In genomic region chr1:15153184-15153841, GRCh38 we compare ENCODE assay signal across 9 cellular contexts. TPM values are rescaled to one million over a fixed set of nuclear protein-coding genes. Genes with fewer than 3 reads are reported as not detected.
DNase-seq lines count a peak whose midpoint lies in the region; ATAC-seq and TF ChIP-seq lines count a peak whose summit lies in the region.
"Had no signal": no experiment of that assay in that cellular context is flagged by ENCODE, and none has a peak within 500 bp of the region (broad histone marks: within the 10 kb centered on the region; RNA-seq: fewer than 3 reads in every experiment).

TMEM51 (plus strand) TSS chr1:15153747; CDS start chr1:15215088, 61,341 bp downstream.

- peak within 1 kb of the TSS; percentile 98 for H3K4me2 ChIP-seq in BLaER1

- no peak for TF ChIP-seq CTCF in colonic mucosa (IDR thresholded peaks at IDR 0.05)
- no peak for TF ChIP-seq CTCF in stomach (IDR thresholded peaks at IDR 0.05)

- no peak for ATAC-seq in GM21723 (IDR thresholded peaks at IDR 0.05; ENCODE audit: unreplicated experiment)

- no peak for TF ChIP-seq POLR2A in stomach (IDR thresholded peaks at IDR 0.05)

- H3K27me3 ChIP-seq in BLaER1: peaks cover 52% of the 10 kb centered on the region
- no peaks in the 10 kb centered on the region for H3K27me3 ChIP-seq in HAP-1 (ENCODE audit: low read depth)
- H3K27me3 ChIP-seq in colonic mucosa: no peaks in the 10 kb centered on the region
- peaks cover 0 to 28% (median 8%) of the 10 kb centered on the region in 3 donors for H3K27me3 ChIP-seq in stomach

- DNase-seq in HAP-1 (ENCODE audit: low spot score in 2 of 2): peak; percentile 69 to 89
- DNase-seq in RPMI7951 (ENCODE audit: low read depth): peak; percentile 74
- peak; percentile 86 for DNase-seq in colonic mucosa
- peak; percentile 95 for DNase-seq in left kidney (ENCODE audit: low read depth, low spot score)
- peak; percentile 87 for DNase-seq in stomach
- no peak for DNase-seq in activated CD8-positive, alpha-beta memory T cell treated with anti-CD3 and anti-CD28 coated beads, Interleukin-2, amount 50 U/mL, for 4 hours

- H3K27ac ChIP-seq in BLaER1: no peak within 1 kb of the TSS; the same call in 1 of the 2 replicates
- peak within 1 kb of the TSS; percentile 94 for H3K27ac ChIP-seq in colonic mucosa
- H3K27ac ChIP-seq in stomach: peak within 1 kb of the TSS; percentile 94 to 99 (median 98)
- H3K27ac ChIP-seq: HL-60 had no signal

- H3K4me3 ChIP-seq in BLaER1 (peak within 1 kb of the TSS; percentile 74), HAP-1 (peak within 1 kb of the TSS; percentile 47), colonic mucosa (peak within 1 kb of the TSS; percentile 87), stomach (peak within 1 kb of the TSS; percentile 60 to 95 (median 80))

- 0 to 1% (median 0%) methylated on average over 15 to 56 of the region's 56 CpGs for WGBS in stomach, 5 donors

- H3K9me3 ChIP-seq in BLaER1 (no peaks in the 10 kb centered on the region), HAP-1 (no peaks in the 10 kb centered on the region), colonic mucosa (no peaks in the 10 kb centered on the region), stomach (no peaks in the 10 kb centered on the region)

- intact Hi-C loops in colonic mucosa (cut with DNase I): loop anchor here (5.0 kb wide), 1 partner anchor 119 kb away; no protein-coding TSS in a partner anchor
- intact Hi-C loops in stomach (cut with DNase I; ENCODE audit: low total_unique reads): no loop called here

- H3K9ac ChIP-seq in BLaER1: peak within 1 kb of the TSS; percentile 58; the same call in 1 of the 2 replicates
- H3K9ac ChIP-seq in colonic mucosa (ENCODE audit: low read depth in 2 of 2, low read length in 2 of 2): peak within 1 kb of the TSS; percentile 85 to 91

- in situ Hi-C loops in HAP-1 (cut with MboI; ENCODE audit: low sequenced_read_pairs): no loop called here

- no peak for TF ChIP-seq EP300 in stomach (IDR thresholded peaks at IDR 0.05)

- peaks cover 7% of the 10 kb centered on the region for H4K20me1 ChIP-seq in BLaER1

- H3K4me1 ChIP-seq in BLaER1 (peaks cover 50% of the 10 kb centered on the region), HAP-1 (no peaks in the 10 kb centered on the region), colonic mucosa (peaks cover 17% of the 10 kb centered on the region), stomach (peaks cover 51 to 68% (median 63%) of the 10 kb centered on the region in 4 donors)

- H3K36me3 ChIP-seq in BLaER1 (no peaks in the 10 kb centered on the region), HAP-1 (replicated peaks) (no peaks in the 10 kb centered on the region), colonic mucosa (no peaks in the 10 kb centered on the region), stomach (no peaks in the 10 kb centered on the region)

RNA-seq across cellular contexts. Expression of gene TMEM51, which starts in this region (rescaled TPM):
- 19.9 and 23.4 TPM in 2 replicates for total RNA-seq in RPMI7951 (2014; rRNA removed; shearing (Covaris generic))
- total RNA-seq in colonic mucosa (10 to 100 TPM; 21.3 to 28.6 TPM), stomach (10 to 100 TPM in 4 of 5 donors, 1 to 10 TPM in 1; 1.2 to 32.2 (median 13.8) TPM)
- polyA plus RNA-seq in stomach: 10 to 100 TPM; 13.6 to 18.2 (median 17.2) TPM
